ENCODE assay signal across 18 cellular contexts in genomic region chr17:4490637-4491061, GRCh38. TPM values are rescaled to one million over a fixed set of nuclear protein-coding genes. Genes with fewer than 3 reads are reported as not detected.
DNase-seq lines count a peak whose midpoint lies in the region; ATAC-seq and TF ChIP-seq lines count a peak whose summit lies in the region.
"Had no signal": no experiment of that assay in that cellular context is flagged by ENCODE, and none has a peak within 500 bp of the region (broad histone marks: within the 10 kb centered on the region; RNA-seq: fewer than 3 reads in every experiment).

No MANE protein-coding gene starts in this region.

- H4K20me1 ChIP-seq in mammary epithelial cell (ENCODE audit: insufficient read depth, low read length) = no peaks in the 10 kb centered on the region

- H3K14ac ChIP-seq in mesenchymal stem cell (ENCODE audit: low read length in 2 of 2) = no peak overlapping the region

- no peak overlapping the region for H2BK120ac ChIP-seq in mesenchymal stem cell (ENCODE audit: low read depth, low read length)

- no peaks in the 10 kb centered on the region for H3K36me3 ChIP-seq in breast epithelium
- no peaks in the 10 kb centered on the region for H3K36me3 ChIP-seq in mammary epithelial cell (ENCODE audit: insufficient read depth, low read length)
- no peaks in the 10 kb centered on the region for H3K36me3 ChIP-seq in mesenchymal stem cell (ENCODE audit: control insufficient read depth in 1 of 2, insufficient read depth in 2 of 2, low read depth in 1 of 2, low read length in 2 of 2)
- no peaks in the 10 kb centered on the region for H3K36me3 ChIP-seq in colonic mucosa

- H2BK15ac ChIP-seq in mesenchymal stem cell (ENCODE audit: low read depth, poor library complexity, severe bottlenecking) = no peak overlapping the region

- no peak overlapping the region for H3K18ac ChIP-seq in mesenchymal stem cell (ENCODE audit: low read depth in 1 of 2, low read length in 2 of 2)

- H3K79me2 ChIP-seq in mammary epithelial cell (ENCODE audit: insufficient read depth, low read length) = no peaks in the 10 kb centered on the region

- H3K23ac ChIP-seq in mesenchymal stem cell (ENCODE audit: low read length in 2 of 2) = no peak overlapping the region

- intact Hi-C loops in breast epithelium (cut with DNase I; ENCODE audit: low total_unique reads) (no loop called here), mammary epithelial cell (cut with micrococcal nuclease) (no loop called here), colonic mucosa (cut with DNase I) (no loop called here)

- WGBS in mammary epithelial cell (ENCODE audit: low coverage, missing lambda C conversion rate) = 60% methylated on average over 6 of the region's 7 CpGs
- WGBS in mesenchymal stem cell = 78% methylated on average over 5 of the region's 7 CpGs

- no peak for ATAC-seq in HG03378 (IDR thresholded peaks at IDR 0.05; ENCODE audit: unreplicated experiment)
- ATAC-seq: A549 had no signal

- CTCF ChIA-PET in mammary epithelial cell (lab: Charles Lee; ENCODE audit: low non-redundant PET) = no interaction called here

- H4K91ac ChIP-seq in mesenchymal stem cell (ENCODE audit: low read length) = no peak overlapping the region

- H3K9ac ChIP-seq in mammary epithelial cell (ENCODE audit: insufficient read depth, low read length) (no peak overlapping the region), mesenchymal stem cell (ENCODE audit: low read length) (no peak overlapping the region), colonic mucosa (ENCODE audit: low read depth in 2 of 2, low read length in 2 of 2) (peak overlapping the region in 1 of 2 donors; percentile 12)
- H3K9ac ChIP-seq: KMS-11 had no signal

- H3K4me1 ChIP-seq in breast epithelium = peaks cover 0 to 8% of the 10 kb centered on the region in 2 donors
- no peaks in the 10 kb centered on the region for H3K4me1 ChIP-seq in mammary epithelial cell (ENCODE audit: insufficient read depth, low read length)
- H3K4me1 ChIP-seq in mesenchymal stem cell (ENCODE audit: control insufficient read depth, insufficient read depth, low read depth, low read length) = peaks cover 18% of the 10 kb centered on the region
- no peaks in the 10 kb centered on the region for H3K4me1 ChIP-seq in colonic mucosa

- H3K27me3 ChIP-seq in breast epithelium = no peaks in the 10 kb centered on the region
- H3K27me3 ChIP-seq in mammary epithelial cell (ENCODE audit: insufficient read depth, low read length) = no peaks in the 10 kb centered on the region
- peaks cover 4 to 38% of the 10 kb centered on the region in 2 experiments for H3K27me3 ChIP-seq in mesenchymal stem cell (ENCODE audit: control insufficient read depth in 1 of 2, insufficient read depth in 1 of 2, low read length in 2 of 2)
- no peaks in the 10 kb centered on the region for H3K27me3 ChIP-seq in colonic mucosa

- no TSS peak for BruUV-seq in mammary epithelial cell (replicated peaks; lab: Mats Ljungman, UMichigan)

- no peak for TF ChIP-seq POLR2A in breast epithelium (IDR thresholded peaks at IDR 0.05)

- in situ Hi-C loops in mammary epithelial cell (cut with MboI; ENCODE audit: low sequenced_read_pairs in 2 of 2) = no loop called here

- H3K79me1 ChIP-seq in mesenchymal stem cell (replicated peaks; ENCODE audit: low read length, poor library complexity, severe bottlenecking) = no peaks in the 10 kb centered on the region

- H3K27ac ChIP-seq in breast epithelium (peak overlapping the region; percentile 54 to 79), mammary epithelial cell (ENCODE audit: insufficient read depth, low read depth, low read length) (no peak overlapping the region), mesenchymal stem cell (ENCODE audit: low read length, poor library complexity, severe bottlenecking) (no peak overlapping the region), colonic mucosa (no peak overlapping the region)
- H3K27ac ChIP-seq: A549, KMS-11 had no signal

- no peak for TF ChIP-seq CTCF in breast epithelium (IDR thresholded peaks at IDR 0.05)
- no peak for TF ChIP-seq CTCF in mammary epithelial cell (conservative IDR thresholded peaks at IDR 0.05 in 1 of 2, IDR thresholded peaks at IDR 0.05 in 1 of 2; ENCODE audit: extremely low read depth in 1 of 2, insufficient read depth in 1 of 2, low read depth in 1 of 2, low read length in 2 of 2)
- no peak for TF ChIP-seq CTCF in epithelial cell of esophagus (IDR thresholded peaks at IDR 0.05; ENCODE audit: insufficient read depth, low read depth, low read length, missing control alignments)
- no peak for TF ChIP-seq CTCF in colonic mucosa (IDR thresholded peaks at IDR 0.05)

- no peak overlapping the region for H2AK5ac ChIP-seq in mesenchymal stem cell (ENCODE audit: low read length, severe bottlenecking)

- H2BK5ac ChIP-seq in mesenchymal stem cell (ENCODE audit: low read depth, low read length, poor library complexity, severe bottlenecking) = no peak overlapping the region

- no peak overlapping the region for H2BK12ac ChIP-seq in mesenchymal stem cell (ENCODE audit: low read length in 2 of 2)

- H3K9me3 ChIP-seq in breast epithelium = no peaks in the 10 kb centered on the region
- H3K9me3 ChIP-seq in mammary epithelial cell (replicated peaks; ENCODE audit: insufficient read depth, low read length) = no peaks in the 10 kb centered on the region
- no peaks in the 10 kb centered on the region for H3K9me3 ChIP-seq in mesenchymal stem cell (ENCODE audit: control insufficient read depth, low read length)
- H3K9me3 ChIP-seq in colonic mucosa = no peaks in the 10 kb centered on the region
- H3K9me3 ChIP-seq: A549 had no signal

- H3K4me2 ChIP-seq in mammary epithelial cell (ENCODE audit: insufficient read depth, low read depth, low read length) = no peak overlapping the region
- no peak overlapping the region for H3K4me2 ChIP-seq in mesenchymal stem cell (ENCODE audit: low read length, poor library complexity, severe bottlenecking)
- H3K4me2 ChIP-seq: A549, KMS-11 had no signal

- dilution Hi-C loops in mammary epithelial cell (cut with HindIII; ENCODE audit: low sequenced_read_pairs) = loop anchor here (5.0 to 10.0 kb wide), 4 partner anchors 38 to 376 kb away; no protein-coding TSS in a partner anchor

- no peak overlapping the region for H3K4ac ChIP-seq in mesenchymal stem cell (ENCODE audit: low read depth in 1 of 2, low read length in 2 of 2)

- H2AFZ ChIP-seq in mammary epithelial cell (ENCODE audit: low read depth, low read length) (no peak overlapping the region), mesenchymal stem cell (ENCODE audit: low read depth, low read length) (no peak overlapping the region)

- DNase-seq in breast epithelium (ENCODE audit: low spot score in 2 of 2) (peak in 1 of 2 donors; percentile 56), mammary epithelial cell (no peak), epithelial cell of esophagus (ENCODE audit: low read depth) (peak; percentile 91), mesenchymal stem cell (peak; percentile 14), HT-29 (ENCODE audit: low spot score) (no peak), colonic mucosa (no peak), HPDE6-E6E7 (ENCODE audit: extremely low spot score) (no peak)
- DNase-seq: DND-41; GOT3; MM.1S; NCI-H1105 treated with DMSO at 0.1 percent for 48 hours; NCI-H187; NK-92 treated with Interleukin-12 subunit alpha and Interleukin-12 subunit beta, amount 100 ng/mL, for 24 hours; OCI-M1 had no signal

- no peak overlapping the region for H3K4me3 ChIP-seq in breast epithelium
- no peak overlapping the region for H3K4me3 ChIP-seq in mammary epithelial cell (replicated peaks in 1 of 3; ENCODE audit: insufficient read depth in 1 of 3, low read depth in 2 of 3, low read length in 3 of 3)
- no peak overlapping the region for H3K4me3 ChIP-seq in epithelial cell of esophagus (ENCODE audit: low read length)
- H3K4me3 ChIP-seq in mesenchymal stem cell (ENCODE audit: insufficient read depth in 1 of 2, low read depth in 1 of 2, low read length in 2 of 2) = no peak overlapping the region
- no peak overlapping the region for H3K4me3 ChIP-seq in colonic mucosa
- H3K4me3 ChIP-seq: A549 had no signal

- no peak overlapping the region for H4K8ac ChIP-seq in mesenchymal stem cell (ENCODE audit: low read length)

RNA-seq across cellular contexts. Expression of gene SPNS2, which starts 8.0 kb away (rescaled TPM):
- total RNA-seq in breast epithelium (10 to 100 TPM in 2 of 3 donors, 1 to 10 TPM in 1; 5.3 to 14.1 (median 11.5) TPM), mammary epithelial cell (under 1 TPM in 1 of 2 donors, not detected in 1; 0.67 TPM), colonic mucosa (10 to 100 TPM; 13.7 to 17.4 TPM)
- not detected for polyA plus RNA-seq in mammary epithelial cell
- 1.3 TPM for polyA minus RNA-seq in mammary epithelial cell
- polyA plus RNA-seq in mesenchymal stem cell (2013, experiment 1 of 2) = 0.01 TPM
- not detected for polyA plus RNA-seq in mesenchymal stem cell (2013, experiment 2 of 2)
- 172 and 193 TPM in 2 replicates for total RNA-seq in HT-29 (2014; rRNA removed; shearing (Covaris generic))

RNA-seq across cellular contexts. Expression of gene SPNS3, which starts 56.9 kb away (rescaled TPM):
- under 1 TPM in 1 of 3 donors, not detected in 2; 0.15 TPM for total RNA-seq in breast epithelium
- total RNA-seq in mammary epithelial cell = not detected
- polyA plus RNA-seq in mammary epithelial cell = not detected
- polyA minus RNA-seq in mammary epithelial cell = not detected
- polyA plus RNA-seq in mesenchymal stem cell (2013, experiment 1 of 2) = not detected
- not detected for polyA plus RNA-seq in mesenchymal stem cell (2013, experiment 2 of 2)
- 4.0 and 4.7 TPM in 2 replicates for total RNA-seq in HT-29 (2014; rRNA removed; shearing (Covaris generic))
- total RNA-seq in colonic mucosa = 1 to 10 TPM in 1 of 2 donors, under 1 TPM in 1; 0.90 to 1.0 TPM
- total RNA-seq: SK-MEL-5 had no signal
- polyA plus RNA-seq: A549 had no signal

Comparison
In these comparisons a context has a peak if more than half of its experiments do, and no peak if none do; other contexts are left out.
1. H3K27ac ChIP-seq: peak in breast epithelium (2 of 2); none in mammary epithelial cell (single experiment), mesenchymal stem cell (single experiment) and colonic mucosa (single experiment).
2. DNase-seq: peak in epithelial cell of esophagus (single experiment) and mesenchymal stem cell (single experiment); none in mammary epithelial cell (single experiment), HT-29 (single experiment), colonic mucosa (single experiment) and HPDE6-E6E7 (single experiment).